1 cellular context compared by ENCODE assay signal in genomic region chr13:113273856-113274590, GRCh38.
TF ChIP-seq lines count a peak whose summit lies in the region.

No MANE protein-coding gene starts in this region.

TF ChIP-seq in H1, 55 proteins besides CTCF, POLR2A, EP300 and RAD21 (continued from another document):
- TF ChIP-seq SIX5 (IDR thresholded peaks at IDR 0.05; ENCODE audit: low read depth, low read length) (no peak), SP2 (IDR thresholded peaks at IDR 0.05; ENCODE audit: low read length) (no peak), TCF12 (IDR thresholded peaks at IDR 0.05; ENCODE audit: low read depth, low read length) (no peak), CBX8 (IDR thresholded peaks at IDR 0.05; ENCODE audit: borderline replicate concordance, low read depth, low read length) (no peak), CHD7 (IDR thresholded peaks at IDR 0.05; ENCODE audit: insufficient replicate concordance, low read length) (no peak), CTBP2 (IDR thresholded peaks at IDR 0.05; ENCODE audit: borderline replicate concordance, insufficient read depth, insufficient read length, low read length) (no peak), ATF3 (IDR thresholded peaks at IDR 0.05; ENCODE audit: insufficient read depth, low read depth, low read length) (no peak), ASH2L (IDR thresholded peaks at IDR 0.05; ENCODE audit: low read length) (no peak), EZH2 (IDR thresholded peaks at IDR 0.05; ENCODE audit: low read depth, low read length, severe bottlenecking) (no peak), RNF2 (IDR thresholded peaks at IDR 0.05; ENCODE audit: borderline replicate concordance, low read depth, low read length, missing control alignments, poor library complexity, severe bottlenecking) (no peak), HDAC2 (IDR thresholded peaks at IDR 0.05; ENCODE audit: borderline replicate concordance in 1 of 2, low read depth in 2 of 2, low read length in 2 of 2) (no peak), GTF2F1 (IDR thresholded peaks at IDR 0.05; ENCODE audit: borderline replicate concordance, low read depth, low read length) (no peak), RXRA (IDR thresholded peaks at IDR 0.05; ENCODE audit: insufficient read depth, low read depth, low read length) (no peak)
